Comparison of ENCODE assay signal across 35 cellular contexts in the genomic region with DNA sequence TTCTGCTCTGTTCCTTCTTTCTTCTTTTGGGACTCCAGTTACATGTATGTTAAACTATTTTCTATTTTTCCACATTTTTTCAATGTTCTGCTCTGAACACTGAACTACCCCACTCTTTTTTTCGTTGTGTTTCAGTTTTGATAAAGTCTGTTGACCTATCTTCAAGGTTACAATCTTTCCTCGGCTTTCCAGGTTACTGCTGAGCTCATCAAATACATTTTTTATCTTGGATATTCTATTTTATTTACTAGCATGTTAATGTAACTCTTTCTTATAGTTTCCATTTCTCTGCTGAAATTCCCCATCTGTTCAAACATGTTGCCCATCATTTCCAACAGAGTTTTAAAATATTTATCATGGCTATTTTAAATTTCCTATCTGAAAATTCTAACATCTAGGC. TPM values are rescaled to one million over a fixed set of nuclear protein-coding genes. Genes with fewer than 3 reads are reported as not detected.
"Had no signal": no experiment of that assay in that cellular context is flagged by ENCODE, and none has a peak within 500 bp of the region (broad histone marks: within the 10 kb centered on the region; RNA-seq: fewer than 3 reads in every experiment).

No MANE protein-coding gene starts in this region.

- H3K27me3 ChIP-seq: ovary, testis, upper lobe of right lung, uterus had no signal

- H2AFZ ChIP-seq: neural progenitor cell, parathyroid adenoma had no signal

- H3K27ac Mint-ChIP-seq: natural killer cell; nephron; neural progenitor cell; progenitor cell of endocrine pancreas; stimulated activated memory B cell treated with anti-CD40 and anti-IgM and Interleukin-4, amounts not matched to agents 10 μg/mL and 1 μg/mL and 100 μg/mL, for 72 hours; stimulated activated naive CD8-positive, alpha-beta T cell treated with anti-CD3 and anti-CD28 coated beads, Interleukin-15, amount 100 ng/mL, for 72 hours; type B pancreatic cell had no signal

- H3K4me3 Mint-ChIP-seq: natural killer cell; nephron; neural progenitor cell; stimulated activated memory B cell treated with anti-CD40 and anti-IgM and Interleukin-4, amounts not matched to agents 10 μg/mL and 1 μg/mL and 100 μg/mL, for 72 hours; stimulated activated naive CD8-positive, alpha-beta T cell treated with anti-CD3 and anti-CD28 coated beads, Interleukin-15, amount 100 ng/mL, for 72 hours; type B pancreatic cell had no signal

- H3K79me2 ChIP-seq: parathyroid adenoma had no signal

- H3K36me3 ChIP-seq: neural progenitor cell, ovary, spleen, suprapubic skin, tibial artery, transverse colon, upper lobe of right lung, uterus had no signal

- H3K9me3 ChIP-seq: ovary, psoas muscle, suprapubic skin, testis, tibial artery, transverse colon, upper lobe of right lung, uterus had no signal

- H3K27ac ChIP-seq: neural progenitor cell, ovary, parathyroid adenoma, psoas muscle, skin epidermis, spleen, suprapubic skin, testis, tibial artery, transverse colon, upper lobe of right lung, uterus had no signal

- H3K4me1 Mint-ChIP-seq: natural killer cell; nephron; neural progenitor cell; stimulated activated memory B cell treated with anti-CD40 and anti-IgM and Interleukin-4, amounts not matched to agents 10 μg/mL and 1 μg/mL and 100 μg/mL, for 72 hours; stimulated activated naive CD8-positive, alpha-beta T cell treated with anti-CD3 and anti-CD28 coated beads, Interleukin-15, amount 100 ng/mL, for 72 hours had no signal

- H3K4me3 ChIP-seq: neural progenitor cell, ovary, psoas muscle, skin epidermis, smooth muscle cell, spleen, suprapubic skin, testis, tibial artery, transverse colon, upper lobe of right lung, uterus had no signal

- H3K9ac ChIP-seq: neural progenitor cell, parathyroid adenoma had no signal

- DNase-seq: natural killer cell; occipital lobe; ovary; posterior cingulate gyrus; psoas muscle; right cardiac atrium; spleen; stimulated activated CD4-positive, alpha-beta T cell treated with anti-CD3 and anti-CD28 coated beads, Interleukin-12 subunit alpha, Interleukin-12 subunit beta, amount 100 ng/mL, for 4 hours; stimulated activated CD4-positive, alpha-beta T cell treated with anti-CD3 and anti-CD28 coated beads, Interleukin-1b, Interleukin-23, amount 100 ng/mL, for 48 hours; stimulated activated CD4-positive, alpha-beta T cell treated with anti-CD3 and anti-CD28 coated beads, Interleukin-4, amount 100 ng/mL, for 1 hour; stimulated activated CD4-positive, alpha-beta T cell treated with anti-CD3 and anti-CD28 coated beads, Interleukin-4, amount 100 ng/mL, for 4 hours; stimulated activated CD8-positive, alpha-beta memory T cell treated with anti-CD3 and anti-CD28 coated beads, Interleukin-4, amount 100 ng/mL, for 48 hours; stimulated activated naive CD4-positive, alpha-beta T cell; stimulated activated naive CD8-positive, alpha-beta T cell treated with anti-CD3 and anti-CD28 coated beads, Interleukin-15, amount 100 ng/mL, for 72 hours; stimulated activated naive CD8-positive, alpha-beta T cell treated with anti-CD3 and anti-CD28 coated beads, Interleukin-15, Interleukin-2, amounts not matched to agents 100 U/mL and 50 U/mL, for 24 hours; substantia nigra; testis; tibial artery; transverse colon; upper lobe of right lung; uterus had no signal

- H3K4me1 ChIP-seq: neural progenitor cell, parathyroid adenoma, psoas muscle, spleen, suprapubic skin, testis, tibial artery, transverse colon, upper lobe of right lung, uterus had no signal

- H3K9me3 Mint-ChIP-seq: natural killer cell had no signal

- H3K36me3 Mint-ChIP-seq: natural killer cell; stimulated activated memory B cell treated with anti-CD40 and anti-IgM and Interleukin-4, amounts not matched to agents 10 μg/mL and 1 μg/mL and 100 μg/mL, for 72 hours had no signal

- ATAC-seq: natural killer cell; psoas muscle; right cardiac atrium; sciatic nerve; stimulated activated memory B cell treated with anti-CD40 and anti-IgM and Interleukin-4, amounts not matched to agents 10 μg/mL and 1 μg/mL and 100 μg/mL, for 72 hours; stimulated activated naive CD8-positive, alpha-beta T cell treated with anti-CD3 and anti-CD28 coated beads, Interleukin-15, amount 100 ng/mL, for 72 hours; stimulated activated naive CD8-positive, alpha-beta T cell treated with anti-CD3 and anti-CD28 coated beads, Interleukin-15, Interleukin-2, amounts not matched to agents 100 U/mL and 50 U/mL, for 24 hours; upper lobe of right lung had no signal

- H3K4me2 ChIP-seq: neural progenitor cell, smooth muscle cell had no signal

RNA-seq across cellular contexts. Expression of a gene that starts 13.8 kb away (rescaled TPM):
- total RNA-seq: natural killer cell, osteoblast, ovary, progenitor cell of endocrine pancreas, psoas muscle, renal cortical epithelial cell, right cardiac atrium, sciatic nerve, smooth muscle cell, spleen, suprapubic skin, testis, transverse colon, upper lobe of right lung, urinary bladder, uterus had no signal
- polyA plus RNA-seq: neural cell, psoas muscle, right cardiac atrium, smooth muscle cell, spleen, urinary bladder had no signal

RNA-seq across cellular contexts. Expression of a gene that starts 56.8 kb away (rescaled TPM):
- total RNA-seq: natural killer cell, osteoblast had no signal
- polyA plus RNA-seq: neural cell had no signal
